In the genomic region with DNA sequence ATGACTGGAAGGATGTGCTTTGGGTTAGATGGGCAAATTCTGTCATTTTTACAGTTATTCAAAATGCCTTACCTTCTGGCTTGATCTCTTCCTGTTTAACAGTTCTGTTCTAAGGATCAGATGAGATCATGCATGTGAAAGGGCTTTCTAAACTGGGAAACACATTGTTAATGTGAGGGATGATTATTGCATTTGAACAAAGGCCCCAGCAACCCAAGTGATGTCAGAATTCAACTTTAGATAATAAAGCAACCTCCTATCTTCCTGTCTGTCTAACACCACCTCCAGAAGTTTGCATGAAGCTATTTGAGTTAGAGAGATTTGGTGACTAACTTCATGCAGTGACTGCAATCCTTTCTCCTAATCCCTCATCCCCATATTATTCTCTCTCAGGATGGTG, we compare ENCODE assay signal across 1 cellular context.
TF ChIP-seq lines count a peak whose summit lies in the region.

No MANE protein-coding gene starts in this region.

TF ChIP-seq in IMR-90, 13 proteins besides CTCF, POLR2A, EP300 and RAD21 (continued from another document):
- TF ChIP-seq RFX5 (IDR thresholded peaks at IDR 0.05; ENCODE audit: low read depth, low read length), result no peak
TF ChIP-seq in IMR-90: peak in this region for 0.
